In the genomic region with DNA sequence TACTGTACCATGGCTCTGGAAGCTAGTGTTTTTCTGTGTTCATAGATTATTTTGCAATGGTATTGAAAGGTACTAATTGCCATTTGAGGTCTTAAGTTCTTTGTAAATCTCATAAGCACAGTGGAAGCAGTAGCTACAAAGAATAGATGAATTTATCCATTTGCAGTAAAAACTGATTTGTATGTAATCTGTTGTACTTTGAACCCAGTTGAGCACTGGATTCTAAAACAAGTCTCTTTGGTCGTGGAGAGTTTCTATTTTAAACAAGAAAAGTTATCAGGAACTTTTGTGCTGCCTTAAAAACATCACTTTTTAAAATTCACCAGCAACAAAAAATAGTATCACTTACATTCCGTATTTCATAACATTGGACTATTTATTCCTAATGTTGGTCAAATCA, we compare ENCODE assay signal across 12 cellular contexts. TPM values are rescaled to one million over a fixed set of nuclear protein-coding genes. Genes with fewer than 3 reads are reported as not detected.
A peak's percentile ranks its signal among the peaks of the same experiment; 100 is the strongest.
DNase-seq lines count a peak whose midpoint lies in the region; ATAC-seq lines count a peak whose summit lies in the region.
"Had no signal": no experiment of that assay in that cellular context is flagged by ENCODE, and none has a peak within 500 bp of the region (broad histone marks: within the 10 kb centered on the region; RNA-seq: fewer than 3 reads in every experiment).

No MANE protein-coding gene starts in this region.

- H3K27ac Mint-ChIP-seq in activated T-cell treated with anti-CD3 and anti-CD28 coated beads, Interleukin-2, amount 50 U/mL, for 24 hours: peak overlapping the region; percentile 97
- H3K27ac Mint-ChIP-seq in activated CD4-positive, alpha-beta memory T cell treated with anti-CD3 and anti-CD28 coated beads, Interleukin-2, amount 10 ng/mL, durations not matched to agents 7 days and 5 days: peak overlapping the region; percentile 67
- peak overlapping the region; percentile 92 to 96 (median 93) for H3K27ac Mint-ChIP-seq in immature natural killer cell
- H3K27ac Mint-ChIP-seq in stimulated activated naive CD8-positive, alpha-beta T cell treated with anti-CD3 and anti-CD28 coated beads, Interleukin-15, amount 100 ng/mL, for 72 hours: peak overlapping the region in 1 of 2 donors; percentile 88

- H3K9me3 Mint-ChIP-seq in activated T-cell treated with anti-CD3 and anti-CD28 coated beads, Interleukin-2, amount 50 U/mL, for 24 hours: no peaks in the 10 kb centered on the region
- H3K9me3 Mint-ChIP-seq in activated CD4-positive, alpha-beta memory T cell treated with anti-CD3 and anti-CD28 coated beads, Interleukin-2, amount 10 ng/mL, durations not matched to agents 7 days and 5 days: no peaks in the 10 kb centered on the region
- no peaks in the 10 kb centered on the region for H3K9me3 Mint-ChIP-seq in immature natural killer cell
- no peaks in the 10 kb centered on the region for H3K9me3 Mint-ChIP-seq in stimulated activated naive CD8-positive, alpha-beta T cell treated with anti-CD3 and anti-CD28 coated beads, Interleukin-15, amount 100 ng/mL, for 72 hours

- no peak for DNase-seq in activated T-cell treated with anti-CD3 and anti-CD28 coated beads, Interleukin-2, amount 50 U/mL, for 24 hours
- DNase-seq in activated T-cell treated with anti-CD3 and anti-CD28 coated beads for 4 hours (no peak), immature natural killer cell (no peak), OCI-M1 (lab: John Stamatoyannopoulos, UW) (no peak), posterior vena cava (ENCODE audit: low spot score) (no peak)
- no peak for DNase-seq in activated CD4-positive, alpha-beta memory T cell treated with anti-CD3 and anti-CD28 coated beads, Interleukin-2, amount 10 ng/mL, durations not matched to agents 7 days and 5 days
- DNase-seq in stimulated activated naive CD8-positive, alpha-beta T cell treated with anti-CD3 and anti-CD28 coated beads, Interleukin-15, amount 100 ng/mL, for 72 hours: no peak
- DNase-seq: colonic mucosa, hippocampal formation, NCI-H2029, SHP77 had no signal

- no peak for ATAC-seq in stimulated activated naive CD8-positive, alpha-beta T cell treated with anti-CD3 and anti-CD28 coated beads, Interleukin-15, amount 100 ng/mL, for 72 hours
- ATAC-seq in HG02870 (IDR thresholded peaks at IDR 0.05; ENCODE audit: unreplicated experiment): no peak

- intact Hi-C loops in posterior vena cava (cut with DNase I): no loop called here

- CTCF ChIA-PET in activated CD4-positive, alpha-beta memory T cell treated with anti-CD3 and anti-CD28 coated beads, Interleukin-2, amount 10 ng/mL, durations not matched to agents 7 days and 5 days (lab: Charles Lee): interaction anchor here (0.7 to 3.2 kb wide), 5 partner anchors 42 to 281 kb away, joined by 3 to 15 read pairs (median 3); no protein-coding TSS in a partner anchor

- POLR2A ChIA-PET in activated CD4-positive, alpha-beta memory T cell treated with anti-CD3 and anti-CD28 coated beads, Interleukin-2, amount 10 ng/mL, durations not matched to agents 7 days and 5 days (lab: Charles Lee): interaction anchor here (1.0 to 10.4 kb wide), 10 partner anchors 10 to 495 kb away, joined by 3 to 155 read pairs (median 16); a partner anchor contains a TSS

- peaks cover 76% of the 10 kb centered on the region for H3K36me3 Mint-ChIP-seq in activated T-cell treated with anti-CD3 and anti-CD28 coated beads, Interleukin-2, amount 50 U/mL, for 24 hours (ENCODE audit: low read depth)
- peaks cover 65% of the 10 kb centered on the region for H3K36me3 Mint-ChIP-seq in activated CD4-positive, alpha-beta memory T cell treated with anti-CD3 and anti-CD28 coated beads, Interleukin-2, amount 10 ng/mL, durations not matched to agents 7 days and 5 days (ENCODE audit: low read depth)
- peaks cover 21 to 27% (median 24%) of the 10 kb centered on the region in 3 donors for H3K36me3 Mint-ChIP-seq in immature natural killer cell

- H3K4me3 Mint-ChIP-seq in activated T-cell treated with anti-CD3 and anti-CD28 coated beads, Interleukin-2, amount 50 U/mL, for 24 hours: peak overlapping the region; percentile 91
- H3K4me3 Mint-ChIP-seq in activated CD4-positive, alpha-beta memory T cell treated with anti-CD3 and anti-CD28 coated beads, Interleukin-2, amount 10 ng/mL, durations not matched to agents 7 days and 5 days: peak overlapping the region; percentile 83
- H3K4me3 Mint-ChIP-seq in immature natural killer cell: peak overlapping the region; percentile 92 to 98 (median 96)
- H3K4me3 Mint-ChIP-seq in stimulated activated naive CD8-positive, alpha-beta T cell treated with anti-CD3 and anti-CD28 coated beads, Interleukin-15, amount 100 ng/mL, for 72 hours: peak overlapping the region; percentile 98

- H3K27me3 Mint-ChIP-seq in activated T-cell treated with anti-CD3 and anti-CD28 coated beads, Interleukin-2, amount 50 U/mL, for 24 hours: no peaks in the 10 kb centered on the region
- no peaks in the 10 kb centered on the region for H3K27me3 Mint-ChIP-seq in activated CD4-positive, alpha-beta memory T cell treated with anti-CD3 and anti-CD28 coated beads, Interleukin-2, amount 10 ng/mL, durations not matched to agents 7 days and 5 days
- peaks cover 12 to 29% (median 16%) of the 10 kb centered on the region in 3 donors for H3K27me3 Mint-ChIP-seq in immature natural killer cell (ENCODE audit: low read depth in 3 of 3)
- no peaks in the 10 kb centered on the region for H3K27me3 Mint-ChIP-seq in stimulated activated naive CD8-positive, alpha-beta T cell treated with anti-CD3 and anti-CD28 coated beads, Interleukin-15, amount 100 ng/mL, for 72 hours

- peaks cover 68% of the 10 kb centered on the region for H3K4me1 Mint-ChIP-seq in activated T-cell treated with anti-CD3 and anti-CD28 coated beads, Interleukin-2, amount 50 U/mL, for 24 hours (ENCODE audit: low read depth)
- peaks cover 60% of the 10 kb centered on the region for H3K4me1 Mint-ChIP-seq in activated CD4-positive, alpha-beta memory T cell treated with anti-CD3 and anti-CD28 coated beads, Interleukin-2, amount 10 ng/mL, durations not matched to agents 7 days and 5 days
- peaks cover 71 to 74% of the 10 kb centered on the region in 2 donors for H3K4me1 Mint-ChIP-seq in immature natural killer cell
- peaks cover 67% of the 10 kb centered on the region for H3K4me1 Mint-ChIP-seq in stimulated activated naive CD8-positive, alpha-beta T cell treated with anti-CD3 and anti-CD28 coated beads, Interleukin-15, amount 100 ng/mL, for 72 hours

RNA-seq across cellular contexts. Expression of a gene that starts 4.1 kb away (rescaled TPM):
- 100 to 1,000 TPM; 290 to 291 TPM for total RNA-seq in activated CD4-positive, alpha-beta memory T cell treated with anti-CD3 and anti-CD28 coated beads, Interleukin-2, amount 10 ng/mL, durations not matched to agents 7 days and 5 days
- polyA plus RNA-seq in immature natural killer cell: 1,000 to 10,000 TPM; 1,248 to 1,847 (median 1,256) TPM
- total RNA-seq in posterior vena cava: 100 to 1,000 TPM; 167 to 192 TPM
